In genomic region chr5:141878186-141878770, GRCh38 we compare ENCODE assay signal across 8 cellular contexts. TPM values are rescaled to one million over a fixed set of nuclear protein-coding genes. Genes with fewer than 3 reads are reported as not detected.
DNase-seq lines count a peak whose midpoint lies in the region; ATAC-seq and TF ChIP-seq lines count a peak whose summit lies in the region.

TSS of gene PCDH1 (minus strand) at chr5:141878410. CDS start at chr5:141878262, 148 bp downstream.

- intact Hi-C loops in mucosa of descending colon (cut with DNase I, micrococcal nuclease) = loop anchor here in 1 of 2 donors (5.0 kb wide), 1 partner anchor 186 kb away; no protein-coding TSS in a partner anchor
- intact Hi-C loops in tibial artery (cut with DNase I; ENCODE audit: low total_unique reads) = loop anchor here (2.0 to 10.0 kb wide), 3 partner anchors 36 to 177 kb away; no protein-coding TSS in a partner anchor

- ATAC-seq in esophagus mucosa (peak; percentile 42), mucosa of descending colon (peak; percentile 34), HG03196 (IDR thresholded peaks at IDR 0.05; ENCODE audit: unreplicated experiment) (no peak)

- peaks cover 10% of the 10 kb centered on the region for H3K4me1 ChIP-seq in HAP-1
- H3K4me1 ChIP-seq in mucosa of descending colon (ENCODE audit: low read depth) = peaks cover 16% of the 10 kb centered on the region
- peaks cover 0 to 51% (median 39%) of the 10 kb centered on the region in 4 donors for H3K4me1 ChIP-seq in tibial artery

- H3K4me3 ChIP-seq in HAP-1 = peak within 1 kb of the TSS; percentile 70
- peak within 1 kb of the TSS; percentile 72 for H3K4me3 ChIP-seq in mucosa of descending colon
- peak within 1 kb of the TSS; percentile 68 to 82 for H3K4me3 ChIP-seq in tibial artery

- H3K27ac ChIP-seq in tibial artery = peak within 1 kb of the TSS; percentile 74 to 76

- H3K27me3 ChIP-seq in HAP-1 (ENCODE audit: low read depth) = peaks cover 13% of the 10 kb centered on the region
- peaks cover 0 to 58% of the 10 kb centered on the region in 2 donors for H3K27me3 ChIP-seq in tibial artery

- DNase-seq in AG08396 (ENCODE audit: low spot score) (peak; percentile 67), HAP-1 (ENCODE audit: low spot score in 2 of 2) (peak in 1 of 2 experiments; percentile 60), mucosa of descending colon (peak in 2 of 3 donors; percentile 64 to 75), tibial artery (peak in 1 of 2 donors; percentile 69), NOMO-1 treated with dmso at 0.1 percent for 144 hours (lab: John Stamatoyannopoulos, UW; ENCODE audit: unreplicated experiment) (no peak)
- DNase-seq in activated CD4-positive, alpha-beta T cell treated with anti-CD3 and anti-CD28 coated beads, Interleukin-2, amount 50 U/mL, for 48 hours = peak; percentile 15 to 24

- H3K9me3 ChIP-seq in HAP-1 (no peaks in the 10 kb centered on the region), mucosa of descending colon (no peaks in the 10 kb centered on the region), tibial artery (no peaks in the 10 kb centered on the region)

- in situ Hi-C loops in HAP-1 (cut with MboI; ENCODE audit: low sequenced_read_pairs) = loop anchor here (5.0 kb wide), 1 partner anchor 176 kb away; no protein-coding TSS in a partner anchor

- no peaks in the 10 kb centered on the region for H3K36me3 ChIP-seq in HAP-1 (replicated peaks)
- no peaks in the 10 kb centered on the region for H3K36me3 ChIP-seq in mucosa of descending colon (ENCODE audit: low read depth)
- no peaks in the 10 kb centered on the region for H3K36me3 ChIP-seq in tibial artery

- TF ChIP-seq CTCF in mucosa of descending colon (IDR thresholded peaks at IDR 0.05) (no peak), tibial artery (IDR thresholded peaks at IDR 0.05) (no peak)

RNA-seq across cellular contexts. Expression of gene PCDH1, which starts in this region (rescaled TPM):
- total RNA-seq in esophagus mucosa (62.7 TPM), mucosa of descending colon (100 to 1,000 TPM in 2 of 3 donors, 10 to 100 TPM in 1; 75.1 to 159 (median 127) TPM)
